ENCODE assay signal across 1 cellular context in the genomic region with DNA sequence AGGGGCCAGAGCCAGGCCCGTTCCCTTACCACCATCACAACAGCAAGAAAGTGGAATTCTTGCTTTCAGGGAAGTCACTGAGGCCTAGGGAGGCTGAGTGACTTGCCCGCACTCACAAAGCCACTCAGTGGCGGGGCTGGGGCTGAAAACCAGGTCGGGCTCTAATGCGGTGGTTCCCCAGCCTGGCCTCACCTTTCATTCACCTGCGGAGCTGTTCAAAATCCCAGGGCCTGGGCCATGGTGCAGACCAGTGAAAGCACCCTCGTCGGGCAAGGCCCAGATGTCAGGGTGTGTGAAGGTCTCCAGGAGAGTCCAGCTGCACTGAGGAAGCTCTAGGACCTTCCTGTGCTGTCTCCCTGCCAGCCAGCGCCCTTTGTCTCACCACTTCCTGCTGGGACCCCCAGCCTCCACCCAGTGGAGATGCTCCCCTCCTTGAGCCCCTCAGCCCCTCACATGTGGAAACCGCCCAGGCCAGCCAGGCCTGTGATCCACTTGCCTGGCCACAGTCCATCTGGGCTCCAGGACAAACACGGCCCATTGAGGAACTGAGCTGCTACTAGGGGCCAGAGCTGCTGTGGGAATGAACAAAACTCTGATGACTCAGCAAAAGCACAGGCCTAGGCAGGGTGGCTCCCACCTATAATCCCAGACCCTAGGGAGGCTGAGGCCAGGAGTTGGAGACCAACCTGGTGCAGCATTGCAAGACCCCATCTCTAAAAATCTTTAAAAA.
TF ChIP-seq lines count a peak whose summit lies in the region.

No MANE protein-coding gene starts in this region.

TF ChIP-seq in HEK293, 187 proteins besides CTCF, POLR2A, EP300 and RAD21:
- TF ChIP-seq, protein P1, sequence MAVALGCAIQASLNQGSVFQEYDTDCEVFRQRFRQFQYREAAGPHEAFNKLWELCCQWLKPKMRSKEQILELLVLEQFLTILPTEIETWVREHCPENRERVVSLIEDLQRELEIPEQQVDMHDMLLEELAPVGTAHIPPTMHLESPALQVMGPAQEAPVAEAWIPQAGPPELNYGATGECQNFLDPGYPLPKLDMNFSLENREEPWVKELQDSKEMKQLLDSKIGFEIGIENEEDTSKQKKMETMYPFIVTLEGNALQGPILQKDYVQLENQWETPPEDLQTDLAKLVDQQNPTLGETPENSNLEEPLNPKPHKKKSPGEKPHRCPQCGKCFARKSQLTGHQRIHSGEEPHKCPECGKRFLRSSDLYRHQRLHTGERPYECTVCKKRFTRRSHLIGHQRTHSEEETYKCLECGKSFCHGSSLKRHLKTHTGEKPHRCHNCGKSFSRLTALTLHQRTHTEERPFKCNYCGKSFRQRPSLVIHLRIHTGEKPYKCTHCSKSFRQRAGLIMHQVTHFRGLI (tag by site-specific recombination; IDR thresholded peaks at IDR 0.05): peak; percentile 77
- TF ChIP-seq, protein P2, sequence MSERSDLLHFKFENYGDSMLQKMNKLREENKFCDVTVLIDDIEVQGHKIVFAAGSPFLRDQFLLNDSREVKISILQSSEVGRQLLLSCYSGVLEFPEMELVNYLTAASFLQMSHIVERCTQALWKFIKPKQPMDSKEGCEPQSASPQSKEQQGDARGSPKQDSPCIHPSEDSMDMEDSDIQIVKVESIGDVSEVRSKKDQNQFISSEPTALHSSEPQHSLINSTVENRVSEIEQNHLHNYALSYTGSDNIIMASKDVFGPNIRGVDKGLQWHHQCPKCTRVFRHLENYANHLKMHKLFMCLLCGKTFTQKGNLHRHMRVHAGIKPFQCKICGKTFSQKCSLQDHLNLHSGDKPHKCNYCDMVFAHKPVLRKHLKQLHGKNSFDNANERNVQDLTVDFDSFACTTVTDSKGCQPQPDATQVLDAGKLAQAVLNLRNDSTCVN (tag by site-specific recombination; optimal IDR thresholded peaks at IDR 0.05): peak; percentile 15
- TF ChIP-seq ZBTB8A (tag by site-specific recombination; IDR thresholded peaks at IDR 0.05): 0 out of 2 replicates have a peak, but pooled peaks have one; percentile 25
